Comparison of ENCODE assay signal across 11 cellular contexts in the genomic region with DNA sequence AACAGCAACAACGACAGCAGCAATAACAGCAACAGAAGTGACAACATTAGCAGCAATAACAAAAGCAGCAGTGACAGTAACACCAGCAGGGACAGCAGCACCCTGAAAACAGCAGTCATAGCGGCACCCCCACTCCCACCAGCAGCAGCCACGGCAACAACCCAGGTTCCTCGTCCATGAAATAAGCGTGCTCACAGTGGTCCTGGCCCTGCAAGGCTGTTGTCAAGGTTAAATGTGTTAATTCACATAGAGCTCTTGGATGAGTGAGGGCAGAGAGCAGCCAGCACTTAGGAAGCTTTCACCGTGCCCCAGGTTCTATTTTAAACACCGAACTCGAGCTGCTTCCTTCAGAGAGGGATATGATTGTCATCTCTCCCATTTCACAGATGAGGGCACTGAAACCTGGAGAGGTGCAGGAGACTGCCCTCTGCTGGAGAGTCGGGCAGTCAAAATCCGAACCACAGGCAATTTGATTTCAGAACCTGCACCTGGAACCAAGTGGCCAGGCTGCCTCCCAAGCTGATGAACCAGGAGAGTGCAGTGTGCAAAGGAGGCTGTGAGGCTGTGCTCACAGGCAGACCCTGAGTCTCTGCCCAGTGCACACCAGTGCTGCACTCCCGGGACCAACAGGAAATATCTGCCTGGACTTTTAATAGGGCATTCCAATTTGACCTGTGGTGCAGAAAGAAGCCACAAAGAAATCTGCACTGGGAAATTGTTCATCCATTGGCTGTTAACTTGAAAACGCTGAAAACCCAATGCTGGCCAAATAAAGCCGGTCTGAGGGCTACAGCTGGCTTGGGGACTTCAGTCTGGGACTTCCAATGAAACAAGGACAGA. TPM values are rescaled to one million over a fixed set of nuclear protein-coding genes. Genes with fewer than 3 reads are reported as not detected.
A peak's percentile ranks its signal among the peaks of the same experiment; 100 is the strongest.
DNase-seq lines count a peak whose midpoint lies in the region; ATAC-seq and TF ChIP-seq lines count a peak whose summit lies in the region.
"Had no signal": no experiment of that assay in that cellular context is flagged by ENCODE, and none has a peak within 500 bp of the region (broad histone marks: within the 10 kb centered on the region; RNA-seq: fewer than 3 reads in every experiment).

No MANE protein-coding gene starts in this region.

- H2AFZ ChIP-seq in SK-N-SH (ENCODE audit: low read depth): no peak overlapping the region
- no peak overlapping the region for H2AFZ ChIP-seq in Karpas-422 (ENCODE audit: low read length)
- no peak overlapping the region for H2AFZ ChIP-seq in osteoblast (ENCODE audit: low read length)

- H3K27me3 ChIP-seq in SK-N-SH (ENCODE audit: insufficient read depth) (no peaks in the 10 kb centered on the region), Karpas-422 (ENCODE audit: low read length) (no peaks in the 10 kb centered on the region), osteoblast (ENCODE audit: insufficient read depth, low read length) (peaks cover 20% of the 10 kb centered on the region), testis (no peaks in the 10 kb centered on the region), ascending aorta (no peaks in the 10 kb centered on the region)
- H3K27me3 ChIP-seq: ovary, upper lobe of left lung had no signal

- H3K36me3 ChIP-seq in SK-N-SH (replicated peaks in 1 of 2; ENCODE audit: control insufficient read depth in 1 of 2, insufficient read depth in 2 of 2, low read length in 1 of 2): no peaks in the 10 kb centered on the region
- H3K36me3 ChIP-seq in Karpas-422 (ENCODE audit: insufficient read depth, low read length): no peaks in the 10 kb centered on the region
- no peaks in the 10 kb centered on the region for H3K36me3 ChIP-seq in osteoblast (ENCODE audit: insufficient read depth, low read length)
- no peaks in the 10 kb centered on the region for H3K36me3 ChIP-seq in testis (ENCODE audit: low read depth, missing control alignments)
- H3K36me3 ChIP-seq in ascending aorta: no peaks in the 10 kb centered on the region
- H3K36me3 ChIP-seq: ovary, upper lobe of left lung had no signal

- no peaks in the 10 kb centered on the region; a peak in 1 of 4 replicates for H3K4me1 ChIP-seq in SK-N-SH (ENCODE audit: control insufficient read depth in 1 of 2, insufficient read depth in 2 of 2, low read depth in 1 of 2, low read length in 1 of 2)
- no peaks in the 10 kb centered on the region for H3K4me1 ChIP-seq in Karpas-422 (ENCODE audit: low read length)
- no peaks in the 10 kb centered on the region for H3K4me1 ChIP-seq in osteoblast (ENCODE audit: insufficient read depth, low read length)
- no peaks in the 10 kb centered on the region for H3K4me1 ChIP-seq in testis
- H3K4me1 ChIP-seq in ascending aorta: no peaks in the 10 kb centered on the region
- H3K4me1 ChIP-seq: upper lobe of left lung had no signal

- no peak overlapping the region for H3K4me2 ChIP-seq in SK-N-SH
- no peak overlapping the region for H3K4me2 ChIP-seq in Karpas-422 (ENCODE audit: low read depth, low read length, poor library complexity, severe bottlenecking)
- H3K4me2 ChIP-seq in osteoblast (ENCODE audit: insufficient read depth, low read length): no peak overlapping the region

- H3K9me3 ChIP-seq in SK-N-SH: no peaks in the 10 kb centered on the region
- H3K9me3 ChIP-seq in Karpas-422 (ENCODE audit: low read length): no peaks in the 10 kb centered on the region
- H3K9me3 ChIP-seq in osteoblast (ENCODE audit: low read depth, low read length): no peaks in the 10 kb centered on the region
- H3K9me3 ChIP-seq in testis: no peaks in the 10 kb centered on the region
- no peaks in the 10 kb centered on the region for H3K9me3 ChIP-seq in ascending aorta
- H3K9me3 ChIP-seq: ovary, upper lobe of left lung had no signal

- H4K20me1 ChIP-seq in SK-N-SH (ENCODE audit: insufficient read depth) (no peaks in the 10 kb centered on the region), Karpas-422 (ENCODE audit: insufficient read depth, low read depth, low read length) (no peaks in the 10 kb centered on the region), osteoblast (ENCODE audit: insufficient read depth, low read length) (no peaks in the 10 kb centered on the region)

- H3K27ac ChIP-seq in SK-N-SH (ENCODE audit: low read depth in 2 of 2, low read length in 1 of 2): no peak overlapping the region
- H3K27ac ChIP-seq in Karpas-422 (ENCODE audit: low read length): no peak overlapping the region
- no peak overlapping the region for H3K27ac ChIP-seq in osteoblast (ENCODE audit: low read depth, low read length)
- H3K27ac ChIP-seq in testis: no peak overlapping the region
- H3K27ac ChIP-seq in ascending aorta: no peak overlapping the region
- H3K27ac ChIP-seq: ovary, upper lobe of left lung had no signal

- no peak overlapping the region for H3K4me3 ChIP-seq in SK-N-SH (ENCODE audit: low read depth in 2 of 2, low read length in 1 of 2)
- H3K4me3 ChIP-seq in Karpas-422 (ENCODE audit: low read length): no peak overlapping the region
- no peak overlapping the region for H3K4me3 ChIP-seq in osteoblast (ENCODE audit: insufficient read depth, low read length)
- H3K4me3 ChIP-seq in testis: no peak overlapping the region
- no peak overlapping the region for H3K4me3 ChIP-seq in ascending aorta
- H3K4me3 ChIP-seq: ovary, upper lobe of left lung had no signal

- no peak for TF ChIP-seq EP300 in SK-N-SH (IDR thresholded peaks at IDR 0.05; ENCODE audit: borderline replicate concordance in 1 of 2, low read depth in 1 of 2, low read length in 1 of 2)

- intact Hi-C loops in testis (cut with DNase I; ENCODE audit: low total_unique reads) (no loop called here), ascending aorta (cut with DNase I) (no loop called here)

- no peak overlapping the region for H3K9ac ChIP-seq in SK-N-SH
- no peak overlapping the region for H3K9ac ChIP-seq in Karpas-422 (ENCODE audit: low read length)

- CTCF ChIA-PET in SK-N-SH (lab: Yijun Ruan, JAX): interaction anchor here (0.6 to 1.8 kb wide), 14 partner anchors 14 to 357 kb away, joined by 3 to 7 read pairs (median 4); no protein-coding TSS in a partner anchor

- no peak for TF ChIP-seq POLR2A in testis (IDR thresholded peaks at IDR 0.05)

- H3K79me2 ChIP-seq in SK-N-SH (ENCODE audit: insufficient read depth) (no peaks in the 10 kb centered on the region), Karpas-422 (ENCODE audit: low read length) (no peaks in the 10 kb centered on the region), osteoblast (ENCODE audit: insufficient read depth, low read length) (no peaks in the 10 kb centered on the region)

- no peaks in the 10 kb centered on the region for H3F3A ChIP-seq in SK-N-SH (replicated peaks; ENCODE audit: insufficient read depth)

- ATAC-seq in SK-N-SH treated with all-trans-retinoic acid at 6 μM for 48 hours: no peak; the same call in 2 of the 3 replicates
- ATAC-seq: CD8-positive, alpha-beta T cell had no signal

- no peaks in the 10 kb centered on the region for H3K9me2 ChIP-seq in SK-N-SH
- no peaks in the 10 kb centered on the region for H3K9me2 ChIP-seq in Karpas-422 (replicated peaks; ENCODE audit: insufficient read depth, low read length)

- POLR2A ChIA-PET in SK-N-SH (lab: Yijun Ruan, JAX): no interaction called here

- 28% methylated on average over 12 of the region's 13 CpGs for WGBS in SK-N-SH (ENCODE audit: low lambda C conversion rate)
- 61 to 62% methylated on average over 12 to 13 of the region's 13 CpGs for WGBS in testis, 2 donors

- TF ChIP-seq RAD21 in SK-N-SH (IDR thresholded peaks at IDR 0.05; ENCODE audit: low read length): peak; percentile 21; the same call in 1 of the 2 replicates

- TF ChIP-seq CTCF in SK-N-SH (IDR thresholded peaks at IDR 0.05): peak; percentile 55
- TF ChIP-seq CTCF in osteoblast (IDR thresholded peaks at IDR 0.05; ENCODE audit: extremely low read depth, low read depth, low read length): peak; percentile 39
- TF ChIP-seq CTCF in testis (IDR thresholded peaks at IDR 0.05): peak in 1 of 3 experiments; percentile 16
- no peak for TF ChIP-seq CTCF in ascending aorta (IDR thresholded peaks at IDR 0.05)

- DNase-seq in SK-N-SH: no peak
- peak; percentile 69 for DNase-seq in Karpas-422
- peak; percentile 9 for DNase-seq in central memory CD4-positive, alpha-beta T cell
- peak; percentile 10 for DNase-seq in osteoblast (ENCODE audit: insufficient read length, low spot score, missing footprints)
- no peak for DNase-seq in HPDE6-E6E7 (ENCODE audit: extremely low spot score)
- no peak for DNase-seq in testis
- DNase-seq in ascending aorta (ENCODE audit: low spot score in 2 of 2): no peak
- DNase-seq: upper lobe of left lung had no signal

TF ChIP-seq in SK-N-SH, 30 proteins besides CTCF, POLR2A, EP300 and RAD21:
- peak; percentile 38 for TF ChIP-seq SMC3 (IDR thresholded peaks at IDR 0.05; ENCODE audit: low read depth, low read length)
- no peak for TF ChIP-seq EZH2phosphoT487 (IDR thresholded peaks at IDR 0.05; ENCODE audit: borderline replicate concordance, low read depth)

TF ChIP-seq in SK-N-SH treated with all-trans-retinoic acid at 6 μM for 48 hours, 23 proteins besides CTCF, POLR2A, EP300 and RAD21 (continues in another document):
- TF ChIP-seq TCF4 (CRISPR knock-in tag; IDR thresholded peaks at IDR 0.05; ENCODE audit: borderline replicate concordance): no peak
- TF ChIP-seq ZNF70 (CRISPR knock-in tag; IDR thresholded peaks at IDR 0.05): no peak
- TF ChIP-seq TOX (CRISPR knock-in tag; IDR thresholded peaks at IDR 0.05; ENCODE audit: borderline replicate concordance): no peak
- TF ChIP-seq, protein P1, sequence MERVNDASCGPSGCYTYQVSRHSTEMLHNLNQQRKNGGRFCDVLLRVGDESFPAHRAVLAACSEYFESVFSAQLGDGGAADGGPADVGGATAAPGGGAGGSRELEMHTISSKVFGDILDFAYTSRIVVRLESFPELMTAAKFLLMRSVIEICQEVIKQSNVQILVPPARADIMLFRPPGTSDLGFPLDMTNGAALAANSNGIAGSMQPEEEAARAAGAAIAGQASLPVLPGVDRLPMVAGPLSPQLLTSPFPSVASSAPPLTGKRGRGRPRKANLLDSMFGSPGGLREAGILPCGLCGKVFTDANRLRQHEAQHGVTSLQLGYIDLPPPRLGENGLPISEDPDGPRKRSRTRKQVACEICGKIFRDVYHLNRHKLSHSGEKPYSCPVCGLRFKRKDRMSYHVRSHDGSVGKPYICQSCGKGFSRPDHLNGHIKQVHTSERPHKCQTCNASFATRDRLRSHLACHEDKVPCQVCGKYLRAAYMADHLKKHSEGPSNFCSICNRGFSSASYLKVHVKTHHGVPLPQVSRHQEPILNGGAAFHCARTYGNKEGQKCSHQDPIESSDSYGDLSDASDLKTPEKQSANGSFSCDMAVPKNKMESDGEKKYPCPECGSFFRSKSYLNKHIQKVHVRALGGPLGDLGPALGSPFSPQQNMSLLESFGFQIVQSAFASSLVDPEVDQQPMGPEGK (CRISPR knock-in tag; IDR thresholded peaks at IDR 0.05; ENCODE audit: borderline replicate concordance): no peak
- no peak for TF ChIP-seq OSR1 (CRISPR knock-in tag; IDR thresholded peaks at IDR 0.05)
- TF ChIP-seq GLIS3 (CRISPR knock-in tag; IDR thresholded peaks at IDR 0.05): no peak

RNA-seq across cellular contexts. Expression of a gene that starts 22.9 kb away (rescaled TPM):
- polyA plus RNA-seq in SK-N-SH (2012; rRNA removed) (not detected in 2 replicates), testis (ENCODE audit: insufficient read depth, low read depth, low replicate concordance) (not detected)
- not detected in 2 replicates for polyA plus RNA-seq in SK-N-SH (2012; cell fraction: cytosol; rRNA removed)
- polyA plus RNA-seq in SK-N-SH (2012; cell fraction: nucleus; rRNA removed): not detected in 2 replicates
- not detected in 2 replicates for total RNA-seq in Karpas-422 (2014; rRNA removed; shearing (Covaris generic); ENCODE audit: low replicate concordance)
- total RNA-seq in osteoblast (not detected in 2 replicates), testis (under 1 TPM in 1 of 2 donors, not detected in 1; 0.50 TPM), ascending aorta (not detected)
- total RNA-seq: CD8-positive, alpha-beta T cell; ovary; upper lobe of left lung had no signal
- polyA plus RNA-seq: ovary had no signal

Comparison
In these comparisons a context has a peak if more than half of its experiments do, and no peak if none do; other contexts are left out.
1. DNase-seq: peak in Karpas-422 (single experiment), central memory CD4-positive, alpha-beta T cell (single experiment) and osteoblast (single experiment); none in SK-N-SH (single experiment), HPDE6-E6E7 (single experiment), testis (single experiment) and ascending aorta (0 of 2).
2. CTCF ChIP-seq: peak in SK-N-SH (single experiment) and osteoblast (single experiment); none in ascending aorta (0 of 3).